13 cellular contexts compared by ENCODE assay signal in the genomic region with DNA sequence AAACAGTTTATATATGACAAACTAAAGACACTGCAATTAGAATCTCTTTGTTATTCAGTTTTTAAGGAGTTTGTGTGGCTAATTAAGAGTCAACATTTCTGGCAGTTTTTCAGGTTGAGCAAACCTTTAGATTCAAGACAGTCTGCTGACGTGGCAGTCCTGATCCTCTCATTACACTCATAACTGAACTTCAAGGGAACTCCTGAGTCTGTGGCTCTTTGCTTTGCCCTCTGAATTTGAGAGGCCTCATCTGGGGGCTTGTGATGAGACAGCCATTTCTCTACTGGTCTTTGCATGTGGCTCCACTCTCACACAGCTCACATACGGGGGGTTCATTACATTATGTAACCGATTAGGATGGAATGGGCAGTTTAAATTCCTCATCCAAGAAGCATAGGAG.
DNase-seq lines count a peak whose midpoint lies in the region; ATAC-seq lines count a peak whose summit lies in the region.
"Had no signal": no experiment of that assay in that cellular context is flagged by ENCODE, and none has a peak within 500 bp of the region (broad histone marks: within the 10 kb centered on the region; RNA-seq: fewer than 3 reads in every experiment).

No MANE protein-coding gene starts in this region.

- no peaks in the 10 kb centered on the region for H3K36me3 Mint-ChIP-seq in activated CD4-positive, alpha-beta T cell treated with anti-CD3 and anti-CD28 coated beads, Interleukin-2, amount 10 ng/mL, durations not matched to agents 24 days and 14 days (ENCODE audit: low read depth)
- H3K36me3 Mint-ChIP-seq in stimulated activated naive B cell treated with anti-CD40 and anti-IgM and Interleukin-4, amounts not matched to agents 10 μg/mL and 1 μg/mL and 100 μg/mL, for 72 hours, result peaks cover 0 to 2% of the 10 kb centered on the region in 2 donors

- peak; percentile 55 for DNase-seq in activated CD4-positive, alpha-beta T cell treated with anti-CD3 and anti-CD28 coated beads, Interleukin-2, amount 10 ng/mL, durations not matched to agents 24 days and 14 days
- DNase-seq in activated CD4-positive, alpha-beta T cell treated with anti-CD3 and anti-CD28 coated beads for 1 hour, result no peak
- peak; percentile 11 for DNase-seq in stimulated activated naive B cell treated with anti-CD40 and anti-IgM and Interleukin-4, amounts not matched to agents 10 μg/mL and 1 μg/mL and 100 μg/mL, for 72 hours
- DNase-seq in effector CD4-positive, alpha-beta T cell, result no peak
- DNase-seq in SW480 (ENCODE audit: low spot score), result no peak
- DNase-seq: activated T-cell treated with anti-CD3 and anti-CD28 coated beads, Interleukin-2, amount 50 U/mL, for 4 hours; left lung; stimulated activated CD4-positive, alpha-beta T cell treated with anti-CD3 and anti-CD28 coated beads, Interleukin-4, amount 100 ng/mL, for 24 hours; T1000; testis had no signal

- H3K27ac Mint-ChIP-seq in activated CD4-positive, alpha-beta T cell treated with anti-CD3 and anti-CD28 coated beads, Interleukin-2, amount 10 ng/mL, durations not matched to agents 24 days and 14 days, result no peak overlapping the region
- H3K27ac Mint-ChIP-seq in stimulated activated naive B cell treated with anti-CD40 and anti-IgM and Interleukin-4, amounts not matched to agents 10 μg/mL and 1 μg/mL and 100 μg/mL, for 72 hours, result peak overlapping the region; percentile 27

- H3K4me3 Mint-ChIP-seq in activated CD4-positive, alpha-beta T cell treated with anti-CD3 and anti-CD28 coated beads, Interleukin-2, amount 10 ng/mL, durations not matched to agents 24 days and 14 days, result no peak overlapping the region
- no peak overlapping the region for H3K4me3 Mint-ChIP-seq in stimulated activated naive B cell treated with anti-CD40 and anti-IgM and Interleukin-4, amounts not matched to agents 10 μg/mL and 1 μg/mL and 100 μg/mL, for 72 hours
- H3K4me3 Mint-ChIP-seq: activated T-cell treated with anti-CD3 and anti-CD28 coated beads, Interleukin-2, amount 50 U/mL, for 4 hours had no signal

- intact Hi-C loops in activated CD4-positive, alpha-beta T cell treated with anti-CD3 and anti-CD28 coated beads, Interleukin-2, amount 10 ng/mL, durations not matched to agents 24 days and 14 days (cut with micrococcal nuclease), result no loop called here

- peak; percentile 88 for ATAC-seq in HG02588 (IDR thresholded peaks at IDR 0.05; ENCODE audit: unreplicated experiment)
- ATAC-seq in HG03520 (IDR thresholded peaks at IDR 0.05; ENCODE audit: unreplicated experiment), result peak; percentile 88
- ATAC-seq in stimulated activated naive B cell treated with anti-CD40 and anti-IgM and Interleukin-4, amounts not matched to agents 10 μg/mL and 1 μg/mL and 100 μg/mL, for 72 hours (replicated peaks), result peak; percentile 75 to 94
- no peak for ATAC-seq in esophagus mucosa
- ATAC-seq: activated T-cell treated with anti-CD3 and anti-CD28 coated beads, Interleukin-2, amount 50 U/mL, for 4 hours; left lung had no signal

- H3K4me1 Mint-ChIP-seq in activated CD4-positive, alpha-beta T cell treated with anti-CD3 and anti-CD28 coated beads, Interleukin-2, amount 10 ng/mL, durations not matched to agents 24 days and 14 days, result no peaks in the 10 kb centered on the region
- peaks cover 6 to 8% of the 10 kb centered on the region in 2 donors for H3K4me1 Mint-ChIP-seq in stimulated activated naive B cell treated with anti-CD40 and anti-IgM and Interleukin-4, amounts not matched to agents 10 μg/mL and 1 μg/mL and 100 μg/mL, for 72 hours

- H3K27me3 Mint-ChIP-seq in activated CD4-positive, alpha-beta T cell treated with anti-CD3 and anti-CD28 coated beads, Interleukin-2, amount 10 ng/mL, durations not matched to agents 24 days and 14 days, result no peaks in the 10 kb centered on the region
- H3K27me3 Mint-ChIP-seq in stimulated activated naive B cell treated with anti-CD40 and anti-IgM and Interleukin-4, amounts not matched to agents 10 μg/mL and 1 μg/mL and 100 μg/mL, for 72 hours, result no peaks in the 10 kb centered on the region

- H3K9me3 Mint-ChIP-seq in activated CD4-positive, alpha-beta T cell treated with anti-CD3 and anti-CD28 coated beads, Interleukin-2, amount 10 ng/mL, durations not matched to agents 24 days and 14 days, result no peaks in the 10 kb centered on the region
- H3K9me3 Mint-ChIP-seq in stimulated activated naive B cell treated with anti-CD40 and anti-IgM and Interleukin-4, amounts not matched to agents 10 μg/mL and 1 μg/mL and 100 μg/mL, for 72 hours, result no peaks in the 10 kb centered on the region
- H3K9me3 Mint-ChIP-seq: activated T-cell treated with anti-CD3 and anti-CD28 coated beads, Interleukin-2, amount 50 U/mL, for 4 hours had no signal

Comparison
In these comparisons a context has a peak if more than half of its experiments do, and no peak if none do; other contexts are left out.
1. DNase-seq: peak in activated CD4-positive, alpha-beta T cell treated with anti-CD3 and anti-CD28 coated beads, Interleukin-2, amount 10 ng/mL, durations not matched to agents 24 days and 14 days (single experiment) and stimulated activated naive B cell treated with anti-CD40 and anti-IgM and Interleukin-4, amounts not matched to agents 10 μg/mL and 1 μg/mL and 100 μg/mL, for 72 hours (single experiment); none in activated CD4-positive, alpha-beta T cell treated with anti-CD3 and anti-CD28 coated beads for 1 hour (single experiment), effector CD4-positive, alpha-beta T cell (single experiment) and SW480 (single experiment).